ENCODE assay signal across 26 cellular contexts in genomic region chr2:54499666-54500065, GRCh38. TPM values are rescaled to one million over a fixed set of nuclear protein-coding genes. Genes with fewer than 3 reads are reported as not detected.
DNase-seq lines count a peak whose midpoint lies in the region; ATAC-seq and TF ChIP-seq lines count a peak whose summit lies in the region.
"Had no signal": no experiment of that assay in that cellular context is flagged by ENCODE, and none has a peak within 500 bp of the region (broad histone marks: within the 10 kb centered on the region; RNA-seq: fewer than 3 reads in every experiment).

No MANE protein-coding gene starts in this region.

- H3K9me3 ChIP-seq in psoas muscle (no peaks in the 10 kb centered on the region), SK-N-SH (no peaks in the 10 kb centered on the region)
- H3K9me3 ChIP-seq: BE2C had no signal

- no peaks in the 10 kb centered on the region for H3F3A ChIP-seq in SK-N-SH (replicated peaks; ENCODE audit: insufficient read depth)

- no peaks in the 10 kb centered on the region for H3K36me3 ChIP-seq in psoas muscle (ENCODE audit: insufficient read depth in 1 of 2, low read depth in 1 of 2)
- no peaks in the 10 kb centered on the region for H3K36me3 ChIP-seq in SK-N-SH (replicated peaks in 1 of 2; ENCODE audit: control insufficient read depth in 1 of 2, insufficient read depth in 2 of 2, low read length in 1 of 2)
- H3K36me3 ChIP-seq: BE2C, cardiac muscle cell had no signal

- TF ChIP-seq CTCF in psoas muscle (IDR thresholded peaks at IDR 0.05) (no peak), SK-N-SH (IDR thresholded peaks at IDR 0.05) (no peak)

- H3K4me2 ChIP-seq in SK-N-SH: no peak overlapping the region
- H3K4me2 ChIP-seq: hepatocyte had no signal

- POLR2A ChIA-PET in SK-N-SH (lab: Yijun Ruan, JAX): no interaction called here

- H2AFZ ChIP-seq in SK-N-SH (ENCODE audit: low read depth): no peak overlapping the region
- H2AFZ ChIP-seq: hepatocyte had no signal

- no peaks in the 10 kb centered on the region for H3K27me3 ChIP-seq in psoas muscle (ENCODE audit: insufficient read depth in 3 of 3, low read length in 2 of 3)
- H3K27me3 ChIP-seq in SK-N-SH (ENCODE audit: insufficient read depth): no peaks in the 10 kb centered on the region
- H3K27me3 ChIP-seq: BE2C, cardiac muscle cell, hepatocyte had no signal

- H3K9ac ChIP-seq in SK-N-SH: no peak overlapping the region

- intact Hi-C loops in Right ventricle myocardium inferior (cut with DNase I) (loop anchor here (5.0 to 10.0 kb wide), 4 partner anchors 37 to 375 kb away; no protein-coding TSS in a partner anchor), cardiac septum (cut with DNase I) (loop anchor here (5.0 kb wide), 2 partner anchors 42 to 292 kb away; partner anchors contain the start of gene SPTBN1), left cardiac atrium (cut with DNase I) (no loop called here), psoas muscle (cut with DNase I) (loop anchor here in 1 of 2 donors (10.0 kb wide), 1 partner anchor 395 kb away; no protein-coding TSS in a partner anchor)

- no peaks in the 10 kb centered on the region for H3K9me2 ChIP-seq in SK-N-SH

- H3K4me1 ChIP-seq in psoas muscle (peaks cover 63% of the 10 kb centered on the region), SK-N-SH (ENCODE audit: control insufficient read depth in 1 of 2, insufficient read depth in 2 of 2, low read depth in 1 of 2, low read length in 1 of 2) (peaks cover 0 to 37% of the 10 kb centered on the region in 2 experiments; a peak in 3 of 4 replicates)
- H3K4me1 ChIP-seq: BE2C had no signal

- no peak overlapping the region for H3K4me3 ChIP-seq in psoas muscle
- H3K4me3 ChIP-seq in SK-N-SH (ENCODE audit: low read depth in 2 of 2, low read length in 1 of 2): no peak overlapping the region
- H3K4me3 ChIP-seq: cardiac muscle cell, hepatocyte had no signal

- ATAC-seq in Right ventricle myocardium inferior (peak; percentile 66), left cardiac atrium (peak; percentile 28 to 45), psoas muscle (peak in 1 of 4 donors; percentile 47)
- ATAC-seq: activated CD4-positive, CD25-positive, alpha-beta regulatory T cell treated with anti-CD3 and anti-CD28 coated beads, Interleukin-2, amount 50 U/mL, for 24 hours; activated CD8-positive, alpha-beta T cell treated with anti-CD3 and anti-CD28 coated beads, Interleukin-2, amount 10 ng/mL, durations not matched to agents 7 days and 5 days; HCT116; HepG2; naive thymus-derived CD4-positive, alpha-beta T cell; stimulated activated naive B cell treated with anti-CD40 and anti-IgM and Interleukin-4, amounts not matched to agents 10 μg/mL and 1 μg/mL and 100 μg/mL, for 72 hours had no signal

- peaks cover 74% of the 10 kb centered on the region for H4K20me1 ChIP-seq in SK-N-SH (ENCODE audit: insufficient read depth)

- H3K27ac ChIP-seq in psoas muscle (peak overlapping the region; percentile 8), SK-N-SH (ENCODE audit: low read depth in 2 of 2, low read length in 1 of 2) (no peak overlapping the region; a peak in 1 of 4 replicates)
- H3K27ac ChIP-seq: 22Rv1, cardiac muscle cell, RWPE1 had no signal

- DNase-seq in Right ventricle myocardium inferior (ENCODE audit: missing footprints): no peak
- DNase-seq in cardiac septum (ENCODE audit: low spot score): no peak
- DNase-seq in left cardiac atrium: no peak
- DNase-seq in psoas muscle: no peak
- no peak for DNase-seq in SK-N-SH
- no peak for DNase-seq in SW 1271 (lab: John Stamatoyannopoulos, UW)
- no peak for DNase-seq in putamen (ENCODE audit: low spot score)
- DNase-seq in SIG-M5 treated with dmso at 0.1 percent for 504 hours (lab: John Stamatoyannopoulos, UW; ENCODE audit: unreplicated experiment): no peak
- DNase-seq: activated CD8-positive, alpha-beta T cell treated with anti-CD3 and anti-CD28 coated beads, Interleukin-2, amount 10 ng/mL, durations not matched to agents 7 days and 5 days; activated naive CD4-positive, alpha-beta T cell; activated T-cell treated with anti-CD3 and anti-CD28 coated beads, Interleukin-2, amount 50 U/mL, for 24 hours; amniotic stem cell; BE2C; islet precursor cell; naive thymus-derived CD4-positive, alpha-beta T cell; NCI-H1105; NCI-H526; stimulated activated CD4-positive, alpha-beta T cell treated with anti-CD3 and anti-CD28 coated beads, Interleukin-1b, Interleukin-23, amount 100 ng/mL, for 48 hours; stimulated activated naive B cell treated with anti-CD40 and anti-IgM and Interleukin-4, amounts not matched to agents 10 μg/mL and 1 μg/mL and 100 μg/mL, for 72 hours had no signal

- TF ChIP-seq EP300 in SK-N-SH (IDR thresholded peaks at IDR 0.05; ENCODE audit: borderline replicate concordance in 1 of 2, low read depth in 1 of 2, low read length in 1 of 2): no peak

- H3K79me2 ChIP-seq in SK-N-SH (ENCODE audit: insufficient read depth): peaks cover 94% of the 10 kb centered on the region

- WGBS in psoas muscle, 3 donors: 40 to 53% (median 43%) methylated on average over 2 of the region's 2 CpGs
- 86% methylated on average over 2 of the region's 2 CpGs for WGBS in SK-N-SH (ENCODE audit: low lambda C conversion rate)

- CTCF ChIA-PET in SK-N-SH (lab: Yijun Ruan, JAX): interaction anchor here (0.6 kb wide), 1 partner anchor 205 kb away, joined by 3 read pairs; no protein-coding TSS in a partner anchor

- no peak for TF ChIP-seq RAD21 in SK-N-SH (IDR thresholded peaks at IDR 0.05; ENCODE audit: low read length)

TF ChIP-seq in SK-N-SH, 30 proteins besides CTCF, POLR2A, EP300 and RAD21:
- TF ChIP-seq FOXJ3 (CRISPR knock-in tag; IDR thresholded peaks at IDR 0.05) (no peak), FOXM1 (IDR thresholded peaks at IDR 0.05; ENCODE audit: low read depth) (no peak), MXI1 (IDR thresholded peaks at IDR 0.05; ENCODE audit: low read depth, low read length) (no peak)
- TF ChIP-seq, protein P1, sequence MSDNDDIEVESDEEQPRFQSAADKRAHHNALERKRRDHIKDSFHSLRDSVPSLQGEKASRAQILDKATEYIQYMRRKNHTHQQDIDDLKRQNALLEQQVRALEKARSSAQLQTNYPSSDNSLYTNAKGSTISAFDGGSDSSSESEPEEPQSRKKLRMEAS (IDR thresholded peaks at IDR 0.05; ENCODE audit: low read depth): no peak

RNA-seq across cellular contexts. Expression of gene SPTBN1, which starts 43.5 kb away (rescaled TPM):
- total RNA-seq in Right ventricle myocardium inferior (439 TPM), cardiac septum (554 TPM), left cardiac atrium (100 to 1,000 TPM; 329 to 332 TPM), psoas muscle (100 to 1,000 TPM in 1 of 4 donors, 10 to 100 TPM in 3; 87.8 to 180 (median 96.2) TPM)
- polyA plus RNA-seq in psoas muscle (10 to 100 TPM; 22.9 to 56.1 (median 32.9) TPM), SK-N-SH (2012; rRNA removed) (27.1 and 29.1 TPM in 2 replicates)
- polyA plus RNA-seq in SK-N-SH (2012; cell fraction: cytosol; rRNA removed): 15.4 and 18.8 TPM in 2 replicates
- polyA plus RNA-seq in SK-N-SH (2012; cell fraction: nucleus; rRNA removed): 92.5 and 114 TPM in 2 replicates

Comparison
In these comparisons a context has a peak if more than half of its experiments do, and no peak if none do; other contexts are left out.
1. intact Hi-C loops: an anchor here in Right ventricle myocardium inferior (5.0 to 10.0 kb wide) and cardiac septum (5.0 kb wide); none called in left cardiac atrium.